1 cellular context compared by ENCODE assay signal in genomic region chr2:86105252-86105968, GRCh38.
A peak's percentile ranks its signal among the peaks of the same experiment; 100 is the strongest.
TF ChIP-seq lines count a peak whose summit lies in the region.

TSS of gene POLR1A (minus strand) at chr2:86105886. CDS start at chr2:86105776, 110 bp downstream.

TF ChIP-seq in HepG2, 621 proteins besides CTCF, POLR2A, EP300 and RAD21 (continued from another document and continues in another):
- TF ChIP-seq ZNF280B (CRISPR knock-in tag; IDR thresholded peaks at IDR 0.05; ENCODE audit: borderline replicate concordance) (no peak), BATF2 (CRISPR knock-in tag; IDR thresholded peaks at IDR 0.05) (no peak), KDM5B (CRISPR knock-in tag; IDR thresholded peaks at IDR 0.05; ENCODE audit: borderline replicate concordance) (no peak), ZNF710 (CRISPR knock-in tag; IDR thresholded peaks at IDR 0.05; ENCODE audit: borderline replicate concordance) (no peak), NONO (IDR thresholded peaks at IDR 0.05) (no peak), NONO (CRISPR knock-in tag; conservative IDR thresholded peaks at IDR 0.05) (no peak; the same call in none of the 2 replicates), ZNF354B (CRISPR knock-in tag; IDR thresholded peaks at IDR 0.05) (no peak), HDAC6 (IDR thresholded peaks at IDR 0.05; ENCODE audit: low read depth, low read length) (no peak; the same call in 1 of the 2 replicates), DPF2 (CRISPR knock-in tag; IDR thresholded peaks at IDR 0.05; ENCODE audit: borderline replicate concordance, low read depth) (no peak), SRSF4 (IDR thresholded peaks at IDR 0.05; ENCODE audit: low read depth, low read length, poor library complexity, severe bottlenecking) (no peak), ETV5 (CRISPR knock-in tag; IDR thresholded peaks at IDR 0.05; ENCODE audit: borderline replicate concordance) (no peak; the same call in 1 of the 2 replicates), ZSCAN25 (CRISPR knock-in tag; IDR thresholded peaks at IDR 0.05) (no peak; the same call in 1 of the 2 replicates), CEBPZ (IDR thresholded peaks at IDR 0.05; ENCODE audit: low read length) (no peak), PLRG1 (conservative IDR thresholded peaks at IDR 0.05) (no peak), ZNF564 (CRISPR knock-in tag; IDR thresholded peaks at IDR 0.05) (no peak), ZNF672 (CRISPR knock-in tag; IDR thresholded peaks at IDR 0.05) (no peak), ZNF3 (CRISPR knock-in tag; IDR thresholded peaks at IDR 0.05) (no peak), PREB (CRISPR knock-in tag; IDR thresholded peaks at IDR 0.05) (no peak), MEIS1 (CRISPR knock-in tag; IDR thresholded peaks at IDR 0.05; ENCODE audit: borderline replicate concordance) (no peak), ZFYVE20 (CRISPR knock-in tag; IDR thresholded peaks at IDR 0.05; ENCODE audit: borderline replicate concordance, low read depth) (no peak), ZNF891 (CRISPR knock-in tag; IDR thresholded peaks at IDR 0.05) (no peak), ZNF576 (CRISPR knock-in tag; IDR thresholded peaks at IDR 0.05) (no peak; the same call in 1 of the 2 replicates), ZNF724P (CRISPR knock-in tag; IDR thresholded peaks at IDR 0.05; ENCODE audit: borderline replicate concordance) (no peak), IRF2 (CRISPR knock-in tag; IDR thresholded peaks at IDR 0.05) (no peak; the same call in 1 of the 2 replicates), NFAT5 (CRISPR knock-in tag; IDR thresholded peaks at IDR 0.05) (no peak), PRDM15 (CRISPR knock-in tag; IDR thresholded peaks at IDR 0.05) (no peak), ZNF44 (CRISPR knock-in tag; IDR thresholded peaks at IDR 0.05) (no peak), CCAR2 (optimal IDR thresholded peaks at IDR 0.05; ENCODE audit: low read depth, low read length) (no peak), ZNF274 (CRISPR knock-in tag; IDR thresholded peaks at IDR 0.05) (peak; percentile 52; the same call in 1 of the 2 replicates), SALL2 (CRISPR knock-in tag; IDR thresholded peaks at IDR 0.05) (peak; percentile 69), KLF6 (CRISPR knock-in tag; IDR thresholded peaks at IDR 0.05) (0 out of 2 replicates have a peak, but pooled peaks have one; percentile 19), GABPA (IDR thresholded peaks at IDR 0.05; ENCODE audit: low read depth, low read length) (no peak), GABPA (CRISPR knock-in tag; IDR thresholded peaks at IDR 0.05; ENCODE audit: low read depth) (peak; percentile 62), ZNF614 (CRISPR knock-in tag; IDR thresholded peaks at IDR 0.05; ENCODE audit: borderline replicate concordance) (no peak; the same call in 1 of the 2 replicates), ZNF143 (CRISPR knock-in tag; IDR thresholded peaks at IDR 0.05) (peak; percentile 92), HDAC1 (CRISPR knock-in tag; IDR thresholded peaks at IDR 0.05) (peak; percentile 67), ZNF276 (CRISPR knock-in tag; IDR thresholded peaks at IDR 0.05; ENCODE audit: low read depth) (no peak), MNT (IDR thresholded peaks at IDR 0.05) (peak; percentile 13; the same call in 1 of the 2 replicates)
